Comparison of ENCODE assay signal across 1 cellular context in genomic region chr14:88437659-88438058, GRCh38.
TF ChIP-seq lines count a peak whose summit lies in the region.

No MANE protein-coding gene starts in this region.

TF ChIP-seq in GM23338, 12 proteins besides CTCF, POLR2A, EP300 and RAD21 (continued from another document):
- TF ChIP-seq, protein P1, sequence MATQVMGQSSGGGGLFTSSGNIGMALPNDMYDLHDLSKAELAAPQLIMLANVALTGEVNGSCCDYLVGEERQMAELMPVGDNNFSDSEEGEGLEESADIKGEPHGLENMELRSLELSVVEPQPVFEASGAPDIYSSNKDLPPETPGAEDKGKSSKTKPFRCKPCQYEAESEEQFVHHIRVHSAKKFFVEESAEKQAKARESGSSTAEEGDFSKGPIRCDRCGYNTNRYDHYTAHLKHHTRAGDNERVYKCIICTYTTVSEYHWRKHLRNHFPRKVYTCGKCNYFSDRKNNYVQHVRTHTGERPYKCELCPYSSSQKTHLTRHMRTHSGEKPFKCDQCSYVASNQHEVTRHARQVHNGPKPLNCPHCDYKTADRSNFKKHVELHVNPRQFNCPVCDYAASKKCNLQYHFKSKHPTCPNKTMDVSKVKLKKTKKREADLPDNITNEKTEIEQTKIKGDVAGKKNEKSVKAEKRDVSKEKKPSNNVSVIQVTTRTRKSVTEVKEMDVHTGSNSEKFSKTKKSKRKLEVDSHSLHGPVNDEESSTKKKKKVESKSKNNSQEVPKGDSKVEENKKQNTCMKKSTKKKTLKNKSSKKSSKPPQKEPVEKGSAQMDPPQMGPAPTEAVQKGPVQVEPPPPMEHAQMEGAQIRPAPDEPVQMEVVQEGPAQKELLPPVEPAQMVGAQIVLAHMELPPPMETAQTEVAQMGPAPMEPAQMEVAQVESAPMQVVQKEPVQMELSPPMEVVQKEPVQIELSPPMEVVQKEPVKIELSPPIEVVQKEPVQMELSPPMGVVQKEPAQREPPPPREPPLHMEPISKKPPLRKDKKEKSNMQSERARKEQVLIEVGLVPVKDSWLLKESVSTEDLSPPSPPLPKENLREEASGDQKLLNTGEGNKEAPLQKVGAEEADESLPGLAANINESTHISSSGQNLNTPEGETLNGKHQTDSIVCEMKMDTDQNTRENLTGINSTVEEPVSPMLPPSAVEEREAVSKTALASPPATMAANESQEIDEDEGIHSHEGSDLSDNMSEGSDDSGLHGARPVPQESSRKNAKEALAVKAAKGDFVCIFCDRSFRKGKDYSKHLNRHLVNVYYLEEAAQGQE (IDR thresholded peaks at IDR 0.05; ENCODE audit: unreplicated experiment) = no peak
- no peak for TF ChIP-seq POLR2AphosphoS5 (IDR thresholded peaks at IDR 0.05; ENCODE audit: low read depth)
